In genomic region chr1:87358219-87358618, GRCh38 we compare ENCODE assay signal across 17 cellular contexts. TPM values are rescaled to one million over a fixed set of nuclear protein-coding genes. Genes with fewer than 3 reads are reported as not detected.
DNase-seq lines count a peak whose midpoint lies in the region; ATAC-seq, FAIRE-seq and TF ChIP-seq lines count a peak whose summit lies in the region.
"Had no signal": no experiment of that assay in that cellular context is flagged by ENCODE, and none has a peak within 500 bp of the region (broad histone marks: within the 10 kb centered on the region; RNA-seq: fewer than 3 reads in every experiment).

No MANE protein-coding gene starts in this region.

- no peak overlapping the region for H3K4me2 ChIP-seq in HepG2 (ENCODE audit: low read depth, low read length)
- H3K4me2 ChIP-seq in IMR-90 (ENCODE audit: low read depth, low read length): no peak overlapping the region

- H3K36me3 ChIP-seq in HepG2 (replicated peaks in 1 of 2; ENCODE audit: control insufficient read depth in 1 of 2, insufficient read depth in 2 of 2, low read length in 2 of 2) (no peaks in the 10 kb centered on the region), right lobe of liver (no peaks in the 10 kb centered on the region), IMR-90 (ENCODE audit: control insufficient read depth, insufficient read depth, low read length) (no peaks in the 10 kb centered on the region)
- H3K36me3 ChIP-seq: MG63 had no signal

- H2BK15ac ChIP-seq in IMR-90 (ENCODE audit: low read depth, low read length): no peak overlapping the region

- no peak overlapping the region for H3K18ac ChIP-seq in IMR-90 (ENCODE audit: low read depth, low read length)

- dilution Hi-C loops in IMR-90 (cut with HindIII; ENCODE audit: low sequenced_read_pairs, unreplicated experiment): no loop called here

- DNase-seq in HepG2 (ENCODE audit: low spot score) (no peak), right lobe of liver (no peak), IMR-90 (no peak), RPMI7951 (ENCODE audit: low read depth) (peak; percentile 50), myocyte (ENCODE audit: low read depth) (peak; percentile 1), DMS79 treated with DMSO at 0.1 percent for 48 hours (lab: John Stamatoyannopoulos, UW) (no peak)
- DNase-seq in CD4-positive, alpha-beta T cell: no peak
- DNase-seq: AML-193, DMS79, KG1, MG63, NCI-H1436, NCI-H2029 treated with DMSO at 0.1 percent for 48 hours, NCI-H524 treated with DMSO at 0.1 percent for 48 hours, PC-3 had no signal

- H3K56ac ChIP-seq in IMR-90 (ENCODE audit: extremely low read depth, insufficient read depth, low read length): no peak overlapping the region

- no peak overlapping the region for H4K91ac ChIP-seq in IMR-90 (ENCODE audit: insufficient read depth, low read depth, low read length)

- no peaks in the 10 kb centered on the region for H3K9me1 ChIP-seq in IMR-90 (ENCODE audit: insufficient read depth, low read length)

- H3K9me3 Mint-ChIP-seq in CD4-positive, alpha-beta T cell: no peaks in the 10 kb centered on the region

- no peak overlapping the region for H2BK120ac ChIP-seq in IMR-90 (ENCODE audit: low read depth, low read length)

- no peak overlapping the region for H2BK5ac ChIP-seq in IMR-90 (ENCODE audit: low read depth, low read length, poor library complexity, severe bottlenecking)

- H3K9me3 ChIP-seq in HepG2 (ENCODE audit: low read length) (no peaks in the 10 kb centered on the region), right lobe of liver (peaks cover 0 to 2% (median 0%) of the 10 kb centered on the region in 4 donors), IMR-90 (ENCODE audit: control insufficient read depth, insufficient read depth, low read length) (0 out of 2 replicates have a peak, but pooled peaks cover 3% of the 10 kb centered on the region)
- no peaks in the 10 kb centered on the region for H3K9me3 ChIP-seq in CD4-positive, alpha-beta T cell (ENCODE audit: control insufficient read depth, low read length)
- H3K9me3 ChIP-seq: MG63 had no signal

- no peak overlapping the region for H3K4me3 Mint-ChIP-seq in CD4-positive, alpha-beta T cell

- no peaks in the 10 kb centered on the region for H3K4me1 Mint-ChIP-seq in CD4-positive, alpha-beta T cell (ENCODE audit: low read depth)

- WGBS in HepG2 (ENCODE audit: low lambda C conversion rate): 30% methylated on average over 1 of the region's 1 CpG
- WGBS in right lobe of liver (ENCODE audit: insufficient coverage, low coverage, low lambda C conversion rate, missing lambda C conversion rate): 80% methylated on average over 1 of the region's 1 CpG
- no CpG with 5 or more reads among the region's 1 CpG for WGBS in IMR-90 (ENCODE audit: extremely low coverage in 2 of 2, insufficient read length in 1 of 2), 2 experiments

- intact Hi-C loops in HepG2 (cut with micrococcal nuclease; ENCODE audit: unreplicated experiment) (no loop called here), right lobe of liver (cut with DNase I) (no loop called here), IMR-90 (cut with micrococcal nuclease) (no loop called here)
- intact Hi-C loops in CD4-positive, alpha-beta T cell (cut with DNase I, micrococcal nuclease): no loop called here

- H3K4ac ChIP-seq in IMR-90 (ENCODE audit: low read depth, low read length): no peak overlapping the region

- H3K27me3 Mint-ChIP-seq in CD4-positive, alpha-beta T cell: no peaks in the 10 kb centered on the region

- H3K79me1 ChIP-seq in IMR-90 (ENCODE audit: low read depth in 1 of 2, low read length in 2 of 2): no peaks in the 10 kb centered on the region

- no peak overlapping the region for H3K4me3 ChIP-seq in HepG2 (replicated peaks in 1 of 3; ENCODE audit: insufficient read depth in 1 of 3, low read depth in 2 of 3, low read length in 3 of 3)
- H3K4me3 ChIP-seq in right lobe of liver: no peak overlapping the region
- H3K4me3 ChIP-seq in IMR-90 (ENCODE audit: insufficient read depth, low read depth, low read length): no peak overlapping the region
- H3K4me3 ChIP-seq: MG63 had no signal

- no peak overlapping the region for H2AK5ac ChIP-seq in IMR-90 (ENCODE audit: low read depth, low read length)

- H4K5ac ChIP-seq in IMR-90 (ENCODE audit: low read depth, low read length): no peak overlapping the region

- BruUV-seq in HepG2 (replicated peaks; lab: Mats Ljungman, UMichigan): no TSS peak
- BruUV-seq in IMR-90 (replicated peaks; lab: Mats Ljungman, UMichigan): no TSS peak

- no peak overlapping the region for H4K8ac ChIP-seq in IMR-90 (ENCODE audit: low read depth in 2 of 2, low read length in 2 of 2)

- H3K27ac Mint-ChIP-seq in CD4-positive, alpha-beta T cell: no peak overlapping the region

- ATAC-seq in HepG2: no peak
- ATAC-seq in right lobe of liver: no peak
- ATAC-seq in IMR-90 (ENCODE audit: low read depth): no peak
- ATAC-seq in HG02623 (IDR thresholded peaks at IDR 0.05; ENCODE audit: unreplicated experiment): no peak
- no peak for ATAC-seq in CD4-positive, alpha-beta T cell (ENCODE audit: poor library complexity)
- ATAC-seq: PC-3 had no signal

- H4K20me1 ChIP-seq in HepG2 (ENCODE audit: insufficient read depth, low read length): no peaks in the 10 kb centered on the region
- H4K20me1 ChIP-seq in IMR-90 (ENCODE audit: insufficient read depth, low read length): no peaks in the 10 kb centered on the region

- H3K9ac ChIP-seq in HepG2 (ENCODE audit: insufficient read depth, low read depth, low read length) (no peak overlapping the region), IMR-90 (ENCODE audit: low read depth, low read length) (no peak overlapping the region)

- no peak overlapping the region for H2AK9ac ChIP-seq in IMR-90 (replicated peaks; ENCODE audit: low read depth, low read length, poor library complexity)

- TF ChIP-seq CTCF in HepG2 (CRISPR knock-in tag; IDR thresholded peaks at IDR 0.05) (no peak), right lobe of liver (IDR thresholded peaks at IDR 0.05) (no peak), IMR-90 (conservative IDR thresholded peaks at IDR 0.05; ENCODE audit: low read depth, low read length) (no peak)
- TF ChIP-seq CTCF in CD4-positive, alpha-beta T cell (IDR thresholded peaks at IDR 0.05): no peak

- POLR2A ChIA-PET in HepG2 (lab: Yijun Ruan, JAX): no interaction called here
- POLR2A ChIA-PET in IMR-90 (lab: Charles Lee; ENCODE audit: unreplicated experiment): no interaction called here
- POLR2A ChIA-PET in CD4-positive, alpha-beta T cell (lab: Charles Lee): no interaction called here

- FAIRE-seq in HepG2 (lab: Jason Lieb, UNC): no peak
- FAIRE-seq: H54 had no signal

- no peak overlapping the region for H3K27ac ChIP-seq in HepG2 (ENCODE audit: extremely low read length, insufficient read depth, low read length)
- no peak overlapping the region for H3K27ac ChIP-seq in right lobe of liver
- no peak overlapping the region for H3K27ac ChIP-seq in IMR-90 (ENCODE audit: insufficient read depth, low read length)
- no peak overlapping the region for H3K27ac ChIP-seq in CD4-positive, alpha-beta T cell (ENCODE audit: low read depth, low read length)

- in situ Hi-C loops in HepG2 (cut with HindIII; ENCODE audit: extremely low pct_ligation_motif_present, low pct_unique_long_range_greater_than_20kb) (no loop called here), IMR-90 (cut with MboI; ENCODE audit: low sequenced_read_pairs) (no loop called here)

- no peak overlapping the region for H3K23ac ChIP-seq in IMR-90 (ENCODE audit: low read depth, low read length)

- H3K27me3 ChIP-seq in HepG2 (ENCODE audit: control insufficient read depth in 1 of 2, insufficient read depth in 2 of 2, low read length in 2 of 2) (no peaks in the 10 kb centered on the region), right lobe of liver (no peaks in the 10 kb centered on the region), IMR-90 (ENCODE audit: control insufficient read depth, insufficient read depth, low read length) (no peaks in the 10 kb centered on the region)
- H3K27me3 ChIP-seq in CD4-positive, alpha-beta T cell (ENCODE audit: control insufficient read depth, insufficient read depth, low read length): no peaks in the 10 kb centered on the region
- H3K27me3 ChIP-seq: MG63 had no signal

- H3K4me1 ChIP-seq in HepG2 (ENCODE audit: insufficient read depth, low read length) (0 out of 2 replicates have a peak, but pooled peaks cover 7% of the 10 kb centered on the region), right lobe of liver (peaks cover 0 to 11% (median 5%) of the 10 kb centered on the region in 4 donors), IMR-90 (ENCODE audit: control insufficient read depth, insufficient read depth, low read length) (peaks cover 2% of the 10 kb centered on the region; the same call in 1 of the 2 replicates)

- no peaks in the 10 kb centered on the region for H3K36me3 Mint-ChIP-seq in CD4-positive, alpha-beta T cell (ENCODE audit: low read depth)

- CTCF ChIA-PET in HepG2 (lab: Yijun Ruan, JAX; ENCODE audit: low intra/inter-chr PET ratio, low total read pairs): no interaction called here
- CTCF ChIA-PET in IMR-90 (lab: Yijun Ruan, JAX): no interaction called here
- CTCF ChIA-PET in CD4-positive, alpha-beta T cell (lab: Charles Lee): no interaction called here

- no peak overlapping the region for H2BK20ac ChIP-seq in IMR-90 (ENCODE audit: low read depth, low read length)

- H3K14ac ChIP-seq in IMR-90 (replicated peaks; ENCODE audit: low read depth, low read length): no peak overlapping the region

- TF ChIP-seq EP300 in HepG2 (IDR thresholded peaks at IDR 0.05; ENCODE audit: low read depth in 2 of 2, low read length in 2 of 2) (no peak), HepG2 (CRISPR knock-in tag; IDR thresholded peaks at IDR 0.05; ENCODE audit: borderline replicate concordance) (no peak)

- TF ChIP-seq POLR2A in HepG2 (IDR thresholded peaks at IDR 0.05; ENCODE audit: insufficient read depth in 1 of 2, low read depth in 2 of 2, low read length in 2 of 2) (no peak), right lobe of liver (IDR thresholded peaks at IDR 0.05) (no peak), IMR-90 (IDR thresholded peaks at IDR 0.05; ENCODE audit: low read depth, low read length) (no peak)

- no peaks in the 10 kb centered on the region for H3K79me2 ChIP-seq in HepG2 (ENCODE audit: insufficient read depth, low read length)

- TF ChIP-seq RAD21 in HepG2 (CRISPR knock-in tag; IDR thresholded peaks at IDR 0.05): no peak
- no peak for TF ChIP-seq RAD21 in IMR-90 (IDR thresholded peaks at IDR 0.05; ENCODE audit: low read length)

- H2AFZ ChIP-seq in HepG2 (ENCODE audit: low read length) (no peak overlapping the region), IMR-90 (replicated peaks; ENCODE audit: low read length, poor library complexity) (no peak overlapping the region)

RNA-seq across cellular contexts. Expression of gene LMO4, which starts 29.5 kb away (rescaled TPM):
- 18.2 and 19.3 TPM in 2 replicates for total RNA-seq in HepG2 (2016; rRNA removed; fragmentation: Illumina TruSeq; extraction: Trizol)
- total RNA-seq in HepG2 (2016; cell fraction: cytosol; rRNA removed; fragmentation: Illumina TruSeq; extraction: Trizol; ENCODE audit: low read depth): 17.4 and 17.9 TPM in 2 replicates
- 16.4 and 19.6 TPM in 2 replicates for total RNA-seq in HepG2 (2016; cell fraction: insoluble cytoplasmic fraction; rRNA removed; fragmentation: Illumina TruSeq; extraction: Trizol)
- 33.7 and 34.0 TPM in 2 replicates for total RNA-seq in HepG2 (2016; cell fraction: membrane; rRNA removed; fragmentation: Illumina TruSeq; extraction: Trizol)
- total RNA-seq in HepG2 (2016; cell fraction: nucleus; rRNA removed; fragmentation: Illumina TruSeq; extraction: Trizol): 10.8 and 11.3 TPM in 2 replicates
- polyA plus RNA-seq in HepG2 (2011; rRNA removed): 49.9 and 51.8 TPM in 2 replicates
- 37.6 and 48.6 TPM in 2 replicates for polyA plus RNA-seq in HepG2 (2011; cell fraction: cytosol; rRNA removed)
- 23.7 and 30.8 TPM in 2 replicates for polyA plus RNA-seq in HepG2 (2011; cell fraction: nucleus; rRNA removed)
- 28.8 and 41.3 TPM in 2 replicates for polyA plus RNA-seq in HepG2 (2012)
- polyA plus RNA-seq in HepG2 (2016; cell fraction: cytosol; fragmentation: Illumina TruSeq; extraction: Trizol; ENCODE audit: low read depth): 23.6 and 24.2 TPM in 2 replicates
- 25.7 and 27.6 TPM in 2 replicates for polyA plus RNA-seq in HepG2 (2016; cell fraction: insoluble cytoplasmic fraction; fragmentation: Illumina TruSeq; extraction: Trizol; ENCODE audit: low read depth)
- polyA plus RNA-seq in HepG2 (2016; cell fraction: membrane; fragmentation: Illumina TruSeq; extraction: Trizol; ENCODE audit: low read depth): 39.0 and 39.5 TPM in 2 replicates
- polyA plus RNA-seq in HepG2 (2016; cell fraction: nucleus; fragmentation: Illumina TruSeq; extraction: Trizol; ENCODE audit: insufficient read depth, low read depth): 21.2 and 23.4 TPM in 2 replicates
- polyA minus RNA-seq in HepG2 (2011; rRNA and poly(A)+ RNA removed; ENCODE audit: low replicate concordance): 23.9 and 48.3 TPM in 2 replicates
- polyA minus RNA-seq in HepG2 (2011; cell fraction: cytosol; rRNA and poly(A)+ RNA removed): 14.4 and 15.8 TPM in 2 replicates
- polyA minus RNA-seq in HepG2 (2011; cell fraction: nucleus; rRNA and poly(A)+ RNA removed): 25.0 and 28.3 TPM in 2 replicates
- total RNA-seq in right lobe of liver: 10 to 100 TPM; 12.9 to 18.1 (median 15.4) TPM
- 85.8 and 98.9 TPM in 2 replicates for total RNA-seq in IMR-90 (2012; rRNA removed)
- polyA plus RNA-seq in IMR-90 (2012; rRNA removed): 99.7 and 109 TPM in 2 replicates
- polyA plus RNA-seq in IMR-90 (2012; cell fraction: cytosol; rRNA removed): 38.5 and 80.5 TPM in 2 replicates
- polyA plus RNA-seq in IMR-90 (2012; cell fraction: nucleus; rRNA removed; ENCODE audit: low replicate concordance): 82.0 and 132 TPM in 2 replicates
- 86.1 and 92.4 TPM in 2 replicates for total RNA-seq in RPMI7951 (2014; rRNA removed; shearing (Covaris generic))
- total RNA-seq in myocyte: 24.4 and 28.0 TPM in 2 replicates
- 30.9 TPM for polyA plus RNA-seq in myocyte (2012)
- 10 to 100 TPM; 16.0 to 18.2 TPM for total RNA-seq in CD4-positive, alpha-beta T cell

Comparison
In these comparisons a context has a peak if more than half of its experiments do, and no peak if none do; other contexts are left out.
1. DNase-seq: peak in RPMI7951 (single experiment) and myocyte (single experiment); none in HepG2 (single experiment), right lobe of liver (0 of 3), IMR-90 (single experiment), DMS79 treated with DMSO at 0.1 percent for 48 hours (single experiment) and CD4-positive, alpha-beta T cell (0 of 10).